ENCODE assay signal across 7 cellular contexts in the genomic region with DNA sequence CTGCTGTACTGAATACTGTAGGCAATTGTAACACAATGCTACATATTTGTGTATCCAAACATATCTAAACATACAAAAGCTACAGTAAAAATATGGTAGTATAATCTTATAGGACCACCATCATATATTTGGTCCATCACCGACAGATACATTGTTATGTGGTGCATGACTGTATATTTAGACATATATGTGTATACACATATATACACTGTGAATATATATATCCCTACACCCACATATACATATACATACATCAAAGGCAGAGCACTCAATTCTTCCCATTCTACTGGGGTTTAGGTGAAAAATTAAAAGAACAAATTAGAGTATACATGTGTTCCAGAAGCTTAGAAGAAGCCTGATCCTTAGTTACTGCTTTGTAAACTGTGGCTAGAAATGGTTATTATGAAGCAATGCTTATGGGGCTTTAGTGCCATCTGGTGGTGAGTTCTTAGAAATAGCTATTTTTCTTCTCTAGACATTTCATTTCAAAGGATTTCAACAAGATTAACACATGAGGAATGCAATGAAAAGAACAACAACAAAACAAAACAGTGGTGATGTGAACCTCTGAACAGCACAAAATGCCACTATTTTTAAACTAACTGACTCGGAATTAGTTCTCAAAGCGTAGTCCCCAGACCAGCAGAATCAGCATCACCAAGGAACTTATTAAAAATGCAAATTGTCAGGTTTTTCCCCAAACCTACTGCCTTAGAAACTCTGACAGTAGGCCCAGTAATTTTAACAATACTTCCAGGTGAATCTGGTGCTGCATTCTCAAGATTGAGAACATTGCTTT. TPM values are rescaled to one million over a fixed set of nuclear protein-coding genes. Genes with fewer than 3 reads are reported as not detected.
A peak's percentile ranks its signal among the peaks of the same experiment; 100 is the strongest.
DNase-seq lines count a peak whose midpoint lies in the region; ATAC-seq, FAIRE-seq and TF ChIP-seq lines count a peak whose summit lies in the region.

No MANE protein-coding gene starts in this region.

- H4K20me1 ChIP-seq in astrocyte (ENCODE audit: insufficient read depth, low read length) = no peaks in the 10 kb centered on the region

- H3K4me3 Mint-ChIP-seq in astrocyte (ENCODE audit: unreplicated experiment) = no peak overlapping the region
- no peak overlapping the region for H3K4me3 Mint-ChIP-seq in activated CD4-positive, alpha-beta memory T cell treated with anti-CD3 and anti-CD28 coated beads for 36 hours

- H3K27me3 Mint-ChIP-seq in astrocyte (ENCODE audit: low read depth, unreplicated experiment) = peaks cover 13% of the 10 kb centered on the region
- H3K27me3 Mint-ChIP-seq in activated CD4-positive, alpha-beta memory T cell treated with anti-CD3 and anti-CD28 coated beads for 36 hours = peaks cover 7% of the 10 kb centered on the region

- ATAC-seq in GM21723 (IDR thresholded peaks at IDR 0.05; ENCODE audit: unreplicated experiment) = peak; percentile 79

- FAIRE-seq in astrocyte (lab: Jason Lieb, UNC) = peak; percentile 93

- intact Hi-C loops in activated CD4-positive, alpha-beta memory T cell treated with anti-CD3 and anti-CD28 coated beads for 36 hours (cut with micrococcal nuclease) = loop anchor here (1.0 kb wide), 2 partner anchors 194 to 1233 kb away; no protein-coding TSS in a partner anchor

- H3K36me3 Mint-ChIP-seq in astrocyte (ENCODE audit: low read depth, unreplicated experiment) = no peaks in the 10 kb centered on the region
- no peaks in the 10 kb centered on the region for H3K36me3 Mint-ChIP-seq in activated CD4-positive, alpha-beta memory T cell treated with anti-CD3 and anti-CD28 coated beads for 36 hours

- H3K4me2 ChIP-seq in astrocyte (ENCODE audit: low read length) = no peak overlapping the region

- no peaks in the 10 kb centered on the region for H3K9me3 ChIP-seq in astrocyte (ENCODE audit: insufficient read depth, low read depth, low read length)

- no peak overlapping the region for H2AFZ ChIP-seq in astrocyte (ENCODE audit: low read depth, low read length)

- CTCF ChIA-PET in activated CD4-positive, alpha-beta memory T cell treated with anti-CD3 and anti-CD28 coated beads for 36 hours (lab: Charles Lee) = interaction anchor here (0.6 to 3.8 kb wide), 24 partner anchors 8 to 532 kb away, joined by 3 to 25 read pairs (median 4); no protein-coding TSS in a partner anchor

- H3K27me3 ChIP-seq in astrocyte (ENCODE audit: insufficient read depth, low read length) = peaks cover 3% of the 10 kb centered on the region

- H3K27ac ChIP-seq in astrocyte (ENCODE audit: low read depth, low read length) = no peak overlapping the region

- H3K27ac Mint-ChIP-seq in astrocyte (ENCODE audit: unreplicated experiment) = no peak overlapping the region
- H3K27ac Mint-ChIP-seq in activated CD4-positive, alpha-beta memory T cell treated with anti-CD3 and anti-CD28 coated beads for 36 hours = no peak overlapping the region

- no peaks in the 10 kb centered on the region for H3K79me2 ChIP-seq in astrocyte (ENCODE audit: insufficient read depth, low read length)

- H3K4me1 Mint-ChIP-seq in astrocyte (ENCODE audit: low read depth, unreplicated experiment) = no peaks in the 10 kb centered on the region
- H3K4me1 Mint-ChIP-seq in activated CD4-positive, alpha-beta memory T cell treated with anti-CD3 and anti-CD28 coated beads for 36 hours (ENCODE audit: low read depth) = no peaks in the 10 kb centered on the region

- H3K4me1 ChIP-seq in astrocyte (ENCODE audit: insufficient read depth, low read length) = no peaks in the 10 kb centered on the region

- H3K9ac ChIP-seq in astrocyte (ENCODE audit: low read length) = no peak overlapping the region

- peak; percentile 43 for DNase-seq in EH (ENCODE audit: low read depth)
- peak; percentile 6 for DNase-seq in NCI-H2081 treated with DMSO at 0.1 percent for 48 hours (lab: John Stamatoyannopoulos, UW)
- DNase-seq in astrocyte (ENCODE audit: low read depth) = peak; percentile 8
- DNase-seq in kidney tubule cell (ENCODE audit: low spot score) = peak; percentile 57
- DNase-seq in activated CD4-positive, alpha-beta memory T cell treated with anti-CD3 and anti-CD28 coated beads for 36 hours = no peak
- DNase-seq in activated effector memory CD4-positive, alpha-beta T cell treated with anti-CD3 and anti-CD28 coated beads, Interleukin-2, amount 50 U/mL, for 16 hours = no peak

- no peaks in the 10 kb centered on the region for H3K9me3 Mint-ChIP-seq in astrocyte (ENCODE audit: unreplicated experiment)
- H3K9me3 Mint-ChIP-seq in activated CD4-positive, alpha-beta memory T cell treated with anti-CD3 and anti-CD28 coated beads for 36 hours = no peaks in the 10 kb centered on the region

- H3K4me3 ChIP-seq in astrocyte (ENCODE audit: insufficient read depth, low read depth, low read length) = no peak overlapping the region

- no peaks in the 10 kb centered on the region for H3K36me3 ChIP-seq in astrocyte (ENCODE audit: insufficient read depth, low read length)

- POLR2A ChIA-PET in activated CD4-positive, alpha-beta memory T cell treated with anti-CD3 and anti-CD28 coated beads for 36 hours (lab: Charles Lee) = no interaction called here

- peak; percentile 78 for TF ChIP-seq CTCF in astrocyte (IDR thresholded peaks at IDR 0.05; ENCODE audit: insufficient read depth, low read depth, low read length)

RNA-seq across cellular contexts. Expression of a gene that starts 38.0 kb away (rescaled TPM):
- total RNA-seq in astrocyte = 0.16 and 0.17 TPM in 2 replicates
- total RNA-seq in activated CD4-positive, alpha-beta memory T cell treated with anti-CD3 and anti-CD28 coated beads for 36 hours = under 1 TPM in 1 of 2 experiments, not detected in 1; 0.02 TPM

Comparison
In these comparisons a context has a peak if more than half of its experiments do, and no peak if none do; other contexts are left out.
1. DNase-seq: peak in EH (single experiment), NCI-H2081 treated with DMSO at 0.1 percent for 48 hours (single experiment), astrocyte (single experiment) and kidney tubule cell (single experiment); none in activated CD4-positive, alpha-beta memory T cell treated with anti-CD3 and anti-CD28 coated beads for 36 hours (single experiment) and activated effector memory CD4-positive, alpha-beta T cell treated with anti-CD3 and anti-CD28 coated beads, Interleukin-2, amount 50 U/mL, for 16 hours (single experiment).